ENCODE assay signal across 12 cellular contexts in genomic region chr3:101852315-101852714, GRCh38. TPM values are rescaled to one million over a fixed set of nuclear protein-coding genes. Genes with fewer than 3 reads are reported as not detected.
A peak's percentile ranks its signal among the peaks of the same experiment; 100 is the strongest.
DNase-seq lines count a peak whose midpoint lies in the region; ATAC-seq, FAIRE-seq and TF ChIP-seq lines count a peak whose summit lies in the region.
"Had no signal": no experiment of that assay in that cellular context is flagged by ENCODE, and none has a peak within 500 bp of the region (broad histone marks: within the 10 kb centered on the region; RNA-seq: fewer than 3 reads in every experiment).

No MANE protein-coding gene starts in this region.

- H3K4me1 ChIP-seq in HepG2 (ENCODE audit: insufficient read depth, low read length) (peaks cover 73% of the 10 kb centered on the region), subcutaneous abdominal adipose tissue (ENCODE audit: control insufficient read depth in 5 of 5, insufficient read depth in 5 of 5, low read length in 5 of 5) (peaks cover 0 to 25% (median 18%) of the 10 kb centered on the region in 5 donors)

- intact Hi-C loops in HepG2 (cut with micrococcal nuclease; ENCODE audit: unreplicated experiment), result loop anchor here (1.0 kb wide), 1 partner anchor 25 kb away; no protein-coding TSS in a partner anchor

- no peaks in the 10 kb centered on the region for H3K27me3 Mint-ChIP-seq in activated CD4-positive, alpha-beta T cell treated with anti-CD3 and anti-CD28 coated beads, Interleukin-2, amount 10 ng/mL, durations not matched to agents 7 days and 5 days
- no peaks in the 10 kb centered on the region for H3K27me3 Mint-ChIP-seq in activated naive CD8-positive, alpha-beta T cell treated with anti-CD3 and anti-CD28 coated beads for 36 hours

- peaks cover 60% of the 10 kb centered on the region for H3K4me1 Mint-ChIP-seq in activated CD4-positive, alpha-beta T cell treated with anti-CD3 and anti-CD28 coated beads, Interleukin-2, amount 10 ng/mL, durations not matched to agents 7 days and 5 days
- peaks cover 60% of the 10 kb centered on the region for H3K4me1 Mint-ChIP-seq in activated naive CD8-positive, alpha-beta T cell treated with anti-CD3 and anti-CD28 coated beads for 36 hours

- FAIRE-seq in HepG2 (lab: Jason Lieb, UNC), result no peak

- CTCF ChIA-PET in activated CD4-positive, alpha-beta T cell treated with anti-CD3 and anti-CD28 coated beads, Interleukin-2, amount 10 ng/mL, durations not matched to agents 7 days and 5 days (lab: Charles Lee), result interaction anchor here (1.2 to 1.9 kb wide), 4 partner anchors 11 to 376 kb away, joined by 3 to 6 read pairs (median 4); no protein-coding TSS in a partner anchor
- CTCF ChIA-PET in HepG2 (lab: Yijun Ruan, JAX; ENCODE audit: low intra/inter-chr PET ratio, low total read pairs), result no interaction called here

- no peak overlapping the region for H3K9ac ChIP-seq in HepG2 (ENCODE audit: insufficient read depth, low read depth, low read length)
- H3K9ac ChIP-seq in subcutaneous abdominal adipose tissue (ENCODE audit: low read length in 5 of 5), result peak overlapping the region in 1 of 5 donors; percentile 24

- BruUV-seq in HepG2 (replicated peaks; lab: Mats Ljungman, UMichigan), result no TSS peak

- H3K36me3 ChIP-seq in HepG2 (replicated peaks in 1 of 2; ENCODE audit: control insufficient read depth in 1 of 2, insufficient read depth in 2 of 2, low read length in 2 of 2), result peaks cover 28 to 52% of the 10 kb centered on the region in 2 experiments
- peaks cover 38 to 56% (median 54%) of the 10 kb centered on the region in 5 donors for H3K36me3 ChIP-seq in subcutaneous abdominal adipose tissue (ENCODE audit: control insufficient read depth in 5 of 5, insufficient read depth in 5 of 5, low read length in 5 of 5)

- no peak for TF ChIP-seq CTCF in HepG2 (CRISPR knock-in tag; IDR thresholded peaks at IDR 0.05)

- POLR2A ChIA-PET in activated CD4-positive, alpha-beta T cell treated with anti-CD3 and anti-CD28 coated beads, Interleukin-2, amount 10 ng/mL, durations not matched to agents 7 days and 5 days (lab: Charles Lee), result no interaction called here
- POLR2A ChIA-PET in HepG2 (lab: Yijun Ruan, JAX), result interaction anchor here (0.8 to 1.9 kb wide), 4 partner anchors 11 to 38 kb away, joined by 3 to 11 read pairs (median 4); no protein-coding TSS in a partner anchor

- H3K27ac ChIP-seq in HepG2 (ENCODE audit: extremely low read length, insufficient read depth, low read length), result no peak overlapping the region
- peak overlapping the region; percentile 97 for H3K27ac ChIP-seq in subcutaneous abdominal adipose tissue (ENCODE audit: low read depth, low read length)

- H3K27ac Mint-ChIP-seq in activated CD4-positive, alpha-beta T cell treated with anti-CD3 and anti-CD28 coated beads, Interleukin-2, amount 10 ng/mL, durations not matched to agents 7 days and 5 days, result peak overlapping the region; percentile 100
- H3K27ac Mint-ChIP-seq in activated naive CD8-positive, alpha-beta T cell treated with anti-CD3 and anti-CD28 coated beads for 36 hours, result peak overlapping the region; percentile 98

- no peak overlapping the region for H2AFZ ChIP-seq in HepG2 (ENCODE audit: low read length)

- no peak for TF ChIP-seq EP300 in HepG2 (IDR thresholded peaks at IDR 0.05; ENCODE audit: low read depth in 2 of 2, low read length in 2 of 2)
- TF ChIP-seq EP300 in HepG2 (CRISPR knock-in tag; IDR thresholded peaks at IDR 0.05; ENCODE audit: borderline replicate concordance), result no peak

- peak overlapping the region; percentile 98 for H3K4me3 Mint-ChIP-seq in activated CD4-positive, alpha-beta T cell treated with anti-CD3 and anti-CD28 coated beads, Interleukin-2, amount 10 ng/mL, durations not matched to agents 7 days and 5 days
- H3K4me3 Mint-ChIP-seq in activated naive CD8-positive, alpha-beta T cell treated with anti-CD3 and anti-CD28 coated beads for 36 hours, result peak overlapping the region; percentile 93

- H3K36me3 Mint-ChIP-seq in activated CD4-positive, alpha-beta T cell treated with anti-CD3 and anti-CD28 coated beads, Interleukin-2, amount 10 ng/mL, durations not matched to agents 7 days and 5 days (ENCODE audit: low read depth), result peaks cover 75% of the 10 kb centered on the region
- peaks cover 82% of the 10 kb centered on the region for H3K36me3 Mint-ChIP-seq in activated naive CD8-positive, alpha-beta T cell treated with anti-CD3 and anti-CD28 coated beads for 36 hours

- no peaks in the 10 kb centered on the region for H3K9me3 ChIP-seq in HepG2 (ENCODE audit: low read length)
- H3K9me3 ChIP-seq in subcutaneous abdominal adipose tissue (ENCODE audit: control insufficient read depth in 5 of 5, low read length in 5 of 5), result no peaks in the 10 kb centered on the region
- H3K9me3 ChIP-seq: BE2C, mucosa of descending colon had no signal

- no peak for TF ChIP-seq RAD21 in HepG2 (CRISPR knock-in tag; IDR thresholded peaks at IDR 0.05)

- peaks cover 29% of the 10 kb centered on the region for H3K79me2 ChIP-seq in HepG2 (ENCODE audit: insufficient read depth, low read length)

- no peak for TF ChIP-seq POLR2A in HepG2 (IDR thresholded peaks at IDR 0.05; ENCODE audit: insufficient read depth in 1 of 2, low read depth in 2 of 2, low read length in 2 of 2)

- peaks cover 54% of the 10 kb centered on the region for H4K20me1 ChIP-seq in HepG2 (ENCODE audit: insufficient read depth, low read length)

- peak overlapping the region; percentile 84 for H3K4me2 ChIP-seq in HepG2 (ENCODE audit: low read depth, low read length)

- no peaks in the 10 kb centered on the region for H3K9me3 Mint-ChIP-seq in activated CD4-positive, alpha-beta T cell treated with anti-CD3 and anti-CD28 coated beads, Interleukin-2, amount 10 ng/mL, durations not matched to agents 7 days and 5 days
- H3K9me3 Mint-ChIP-seq in activated naive CD8-positive, alpha-beta T cell treated with anti-CD3 and anti-CD28 coated beads for 36 hours, result peaks cover 3% of the 10 kb centered on the region

- ATAC-seq in HepG2, result no peak
- ATAC-seq in GM19463 (IDR thresholded peaks at IDR 0.05; ENCODE audit: unreplicated experiment), result no peak
- ATAC-seq: mucosa of descending colon had no signal

- WGBS in HepG2 (ENCODE audit: low lambda C conversion rate), result 98% methylated on average over 2 of the region's 2 CpGs

- in situ Hi-C loops in HepG2 (cut with HindIII; ENCODE audit: extremely low pct_ligation_motif_present, low pct_unique_long_range_greater_than_20kb), result no loop called here

- H3K4me3 ChIP-seq in HepG2 (replicated peaks in 1 of 3; ENCODE audit: insufficient read depth in 1 of 3, low read depth in 2 of 3, low read length in 3 of 3) (peak overlapping the region; percentile 87 to 96 (median 95); a peak in 4 of 6 replicates), subcutaneous abdominal adipose tissue (ENCODE audit: low read depth in 1 of 5, low read length in 5 of 5) (peak overlapping the region; percentile 90 to 98 (median 96))

- DNase-seq in activated CD4-positive, alpha-beta T cell treated with anti-CD3 and anti-CD28 coated beads, Interleukin-2, amount 10 ng/mL, durations not matched to agents 7 days and 5 days, result no peak
- no peak for DNase-seq in activated CD4-positive, alpha-beta T cell treated with anti-CD3 and anti-CD28 coated beads for 1 hour
- no peak for DNase-seq in activated naive CD8-positive, alpha-beta T cell treated with anti-CD3 and anti-CD28 coated beads for 36 hours
- DNase-seq in HepG2 (ENCODE audit: low spot score), result no peak
- DNase-seq in nucleus accumbens (lab: John Stamatoyannopoulos, UW), result no peak
- no peak for DNase-seq in occipital lobe (lab: John Stamatoyannopoulos, UW)
- DNase-seq: BE2C, dermis blood vessel endothelial cell, mucosa of descending colon, NCI-H1694 treated with DMSO at 0.1 percent for 48 hours had no signal

- no peaks in the 10 kb centered on the region; a peak in 1 of 5 replicates for H3K27me3 ChIP-seq in HepG2 (ENCODE audit: control insufficient read depth in 1 of 2, insufficient read depth in 2 of 2, low read length in 2 of 2)
- H3K27me3 ChIP-seq in subcutaneous abdominal adipose tissue (ENCODE audit: control insufficient read depth in 5 of 5, insufficient read depth in 4 of 5, low read length in 5 of 5), result no peaks in the 10 kb centered on the region
- H3K27me3 ChIP-seq: BE2C had no signal

TF ChIP-seq in HepG2, 621 proteins besides CTCF, POLR2A, EP300 and RAD21:
- TF ChIP-seq ELF4 (CRISPR knock-in tag; IDR thresholded peaks at IDR 0.05; ENCODE audit: borderline replicate concordance) (0 out of 2 replicates have a peak, but pooled peaks have one; percentile 35), MATR3 (CRISPR knock-in tag; IDR thresholded peaks at IDR 0.05) (no peak), ZNF816 (CRISPR knock-in tag; IDR thresholded peaks at IDR 0.05; ENCODE audit: borderline replicate concordance) (0 out of 2 replicates have a peak, but pooled peaks have one; percentile 28)

RNA-seq across cellular contexts. Expression of gene NFKBIZ, which starts 3.0 kb away (rescaled TPM):
- 10 to 100 TPM; 33.7 to 37.7 TPM for total RNA-seq in activated CD4-positive, alpha-beta T cell treated with anti-CD3 and anti-CD28 coated beads, Interleukin-2, amount 10 ng/mL, durations not matched to agents 7 days and 5 days
- 10 to 100 TPM; 57.7 to 58.8 TPM for total RNA-seq in activated naive CD8-positive, alpha-beta T cell treated with anti-CD3 and anti-CD28 coated beads for 36 hours
- total RNA-seq in HepG2 (2016; rRNA removed; fragmentation: Illumina TruSeq; extraction: Trizol), result 5.5 and 25.9 TPM in 2 replicates
- total RNA-seq in HepG2 (2016; cell fraction: cytosol; rRNA removed; fragmentation: Illumina TruSeq; extraction: Trizol; ENCODE audit: low read depth), result 2.7 and 3.1 TPM in 2 replicates
- 5.7 and 27.3 TPM in 2 replicates for total RNA-seq in HepG2 (2016; cell fraction: insoluble cytoplasmic fraction; rRNA removed; fragmentation: Illumina TruSeq; extraction: Trizol)
- total RNA-seq in HepG2 (2016; cell fraction: membrane; rRNA removed; fragmentation: Illumina TruSeq; extraction: Trizol), result 4.4 and 4.9 TPM in 2 replicates
- 68.6 TPM in 2 replicates for total RNA-seq in HepG2 (2016; cell fraction: nucleus; rRNA removed; fragmentation: Illumina TruSeq; extraction: Trizol)
- 60.6 and 64.4 TPM in 2 replicates for polyA plus RNA-seq in HepG2 (2011; rRNA removed)
- polyA plus RNA-seq in HepG2 (2011; cell fraction: cytosol; rRNA removed), result 15.1 and 18.0 TPM in 2 replicates
- 119 and 131 TPM in 2 replicates for polyA plus RNA-seq in HepG2 (2011; cell fraction: nucleus; rRNA removed)
- 6.7 and 12.3 TPM in 2 replicates for polyA plus RNA-seq in HepG2 (2012)
- 1.2 and 1.6 TPM in 2 replicates for polyA plus RNA-seq in HepG2 (2016; cell fraction: cytosol; fragmentation: Illumina TruSeq; extraction: Trizol; ENCODE audit: low read depth)
- polyA plus RNA-seq in HepG2 (2016; cell fraction: insoluble cytoplasmic fraction; fragmentation: Illumina TruSeq; extraction: Trizol; ENCODE audit: low read depth), result 3.7 and 4.3 TPM in 2 replicates
- 1.9 and 2.3 TPM in 2 replicates for polyA plus RNA-seq in HepG2 (2016; cell fraction: membrane; fragmentation: Illumina TruSeq; extraction: Trizol; ENCODE audit: low read depth)
- polyA plus RNA-seq in HepG2 (2016; cell fraction: nucleus; fragmentation: Illumina TruSeq; extraction: Trizol; ENCODE audit: insufficient read depth, low read depth), result 93.3 and 117 TPM in 2 replicates
- polyA minus RNA-seq in HepG2 (2011; rRNA and poly(A)+ RNA removed; ENCODE audit: low replicate concordance), result 12.8 and 49.4 TPM in 2 replicates
- 11.4 and 16.5 TPM in 2 replicates for polyA minus RNA-seq in HepG2 (2011; cell fraction: cytosol; rRNA and poly(A)+ RNA removed)
- 170 and 306 TPM in 2 replicates for polyA minus RNA-seq in HepG2 (2011; cell fraction: nucleus; rRNA and poly(A)+ RNA removed)
- 2.3 TPM for total RNA-seq in occipital lobe
